Comparison of ENCODE assay signal across 1 cellular context in genomic region chr12:109586385-109587296, GRCh38.
TF ChIP-seq lines count a peak whose summit lies in the region.

No MANE protein-coding gene starts in this region.

TF ChIP-seq in HepG2, 621 proteins besides CTCF, POLR2A, EP300 and RAD21 (continued from another document and continues in another):
- TF ChIP-seq ZNF414 (CRISPR knock-in tag; IDR thresholded peaks at IDR 0.05) (no peak), ZNF607 (CRISPR knock-in tag; IDR thresholded peaks at IDR 0.05; ENCODE audit: borderline replicate concordance) (0 out of 2 replicates have a peak, but pooled peaks have one; percentile 31), TGIF2 (CRISPR knock-in tag; IDR thresholded peaks at IDR 0.05) (no peak), KDM3A (CRISPR knock-in tag; IDR thresholded peaks at IDR 0.05; ENCODE audit: low read depth) (no peak), ZNF557 (CRISPR knock-in tag; IDR thresholded peaks at IDR 0.05) (no peak), ETV6 (CRISPR knock-in tag; conservative IDR thresholded peaks at IDR 0.05) (no peak), BRCA1 (CRISPR knock-in tag; IDR thresholded peaks at IDR 0.05) (no peak), NCOA2 (CRISPR knock-in tag; IDR thresholded peaks at IDR 0.05) (peak; percentile 7; the same call in 1 of the 2 replicates), NRL (CRISPR knock-in tag; IDR thresholded peaks at IDR 0.05; ENCODE audit: borderline replicate concordance) (no peak), ERF (CRISPR knock-in tag; IDR thresholded peaks at IDR 0.05) (no peak), GABPB1 (CRISPR knock-in tag; IDR thresholded peaks at IDR 0.05) (no peak; the same call in 1 of the 2 replicates), HNRNPL (IDR thresholded peaks at IDR 0.05; ENCODE audit: low read depth, low read length) (no peak), SMYD3 (CRISPR knock-in tag; IDR thresholded peaks at IDR 0.05) (no peak), MTERF4 (CRISPR knock-in tag; IDR thresholded peaks at IDR 0.05) (no peak), KMT2B (CRISPR knock-in tag; IDR thresholded peaks at IDR 0.05) (no peak), KLF15 (CRISPR knock-in tag; IDR thresholded peaks at IDR 0.05; ENCODE audit: borderline replicate concordance) (no peak), IRF2 (CRISPR knock-in tag; IDR thresholded peaks at IDR 0.05) (no peak), FOSL1 (CRISPR knock-in tag; IDR thresholded peaks at IDR 0.05; ENCODE audit: borderline replicate concordance) (peak; percentile 78; the same call in 1 of the 2 replicates), POGZ (CRISPR knock-in tag; IDR thresholded peaks at IDR 0.05) (no peak), ZSCAN9 (CRISPR knock-in tag; IDR thresholded peaks at IDR 0.05; ENCODE audit: borderline replicate concordance) (peak; percentile 45; the same call in 1 of the 2 replicates), ZNF468 (CRISPR knock-in tag; IDR thresholded peaks at IDR 0.05) (no peak), PCBP2 (optimal IDR thresholded peaks at IDR 0.05; ENCODE audit: low read depth, low read length, poor library complexity, severe bottlenecking) (no peak), ZNF713 (CRISPR knock-in tag; IDR thresholded peaks at IDR 0.05) (no peak), SOX13 (IDR thresholded peaks at IDR 0.05) (no peak), SOX13 (CRISPR knock-in tag; conservative IDR thresholded peaks at IDR 0.05 in 1 of 2, IDR thresholded peaks at IDR 0.05 in 1 of 2) (peak; percentile 13 to 61; a peak in 1 of 4 replicates), BHLHE40 (IDR thresholded peaks at IDR 0.05; ENCODE audit: low read length) (no peak), REL (CRISPR knock-in tag; conservative IDR thresholded peaks at IDR 0.05) (no peak), ESRRA (CRISPR knock-in tag; IDR thresholded peaks at IDR 0.05; ENCODE audit: low read depth) (no peak), SOX6 (IDR thresholded peaks at IDR 0.05) (no peak), SOX6 (CRISPR knock-in tag; IDR thresholded peaks at IDR 0.05) (peak; percentile 9; the same call in 1 of the 2 replicates), KDM1A (CRISPR knock-in tag; IDR thresholded peaks at IDR 0.05) (no peak), ZGPAT (CRISPR knock-in tag; IDR thresholded peaks at IDR 0.05) (no peak), SCMH1 (CRISPR knock-in tag; IDR thresholded peaks at IDR 0.05; ENCODE audit: borderline replicate concordance) (no peak), ZNF10 (CRISPR knock-in tag; IDR thresholded peaks at IDR 0.05; ENCODE audit: borderline replicate concordance, low read depth) (no peak), ZNF225 (CRISPR knock-in tag; IDR thresholded peaks at IDR 0.05) (no peak), TERF1 (CRISPR knock-in tag; IDR thresholded peaks at IDR 0.05) (no peak), MIER2 (CRISPR knock-in tag; IDR thresholded peaks at IDR 0.05) (no peak), MLX (CRISPR knock-in tag; IDR thresholded peaks at IDR 0.05) (no peak), ZKSCAN1 (IDR thresholded peaks at IDR 0.05; ENCODE audit: low read length) (no peak), GZF1 (CRISPR knock-in tag; IDR thresholded peaks at IDR 0.05) (no peak), MLLT10 (CRISPR knock-in tag; IDR thresholded peaks at IDR 0.05) (no peak), ZNF577 (CRISPR knock-in tag; IDR thresholded peaks at IDR 0.05; ENCODE audit: borderline replicate concordance, low read depth) (no peak), SAP130 (CRISPR knock-in tag; IDR thresholded peaks at IDR 0.05; ENCODE audit: low read depth) (peak; percentile 70), THYN1 (CRISPR knock-in tag; IDR thresholded peaks at IDR 0.05; ENCODE audit: borderline replicate concordance, low read depth) (no peak), KLF6 (CRISPR knock-in tag; IDR thresholded peaks at IDR 0.05) (no peak), RARG (CRISPR knock-in tag; IDR thresholded peaks at IDR 0.05; ENCODE audit: low read depth) (no peak)
- TF ChIP-seq, protein P1, sequence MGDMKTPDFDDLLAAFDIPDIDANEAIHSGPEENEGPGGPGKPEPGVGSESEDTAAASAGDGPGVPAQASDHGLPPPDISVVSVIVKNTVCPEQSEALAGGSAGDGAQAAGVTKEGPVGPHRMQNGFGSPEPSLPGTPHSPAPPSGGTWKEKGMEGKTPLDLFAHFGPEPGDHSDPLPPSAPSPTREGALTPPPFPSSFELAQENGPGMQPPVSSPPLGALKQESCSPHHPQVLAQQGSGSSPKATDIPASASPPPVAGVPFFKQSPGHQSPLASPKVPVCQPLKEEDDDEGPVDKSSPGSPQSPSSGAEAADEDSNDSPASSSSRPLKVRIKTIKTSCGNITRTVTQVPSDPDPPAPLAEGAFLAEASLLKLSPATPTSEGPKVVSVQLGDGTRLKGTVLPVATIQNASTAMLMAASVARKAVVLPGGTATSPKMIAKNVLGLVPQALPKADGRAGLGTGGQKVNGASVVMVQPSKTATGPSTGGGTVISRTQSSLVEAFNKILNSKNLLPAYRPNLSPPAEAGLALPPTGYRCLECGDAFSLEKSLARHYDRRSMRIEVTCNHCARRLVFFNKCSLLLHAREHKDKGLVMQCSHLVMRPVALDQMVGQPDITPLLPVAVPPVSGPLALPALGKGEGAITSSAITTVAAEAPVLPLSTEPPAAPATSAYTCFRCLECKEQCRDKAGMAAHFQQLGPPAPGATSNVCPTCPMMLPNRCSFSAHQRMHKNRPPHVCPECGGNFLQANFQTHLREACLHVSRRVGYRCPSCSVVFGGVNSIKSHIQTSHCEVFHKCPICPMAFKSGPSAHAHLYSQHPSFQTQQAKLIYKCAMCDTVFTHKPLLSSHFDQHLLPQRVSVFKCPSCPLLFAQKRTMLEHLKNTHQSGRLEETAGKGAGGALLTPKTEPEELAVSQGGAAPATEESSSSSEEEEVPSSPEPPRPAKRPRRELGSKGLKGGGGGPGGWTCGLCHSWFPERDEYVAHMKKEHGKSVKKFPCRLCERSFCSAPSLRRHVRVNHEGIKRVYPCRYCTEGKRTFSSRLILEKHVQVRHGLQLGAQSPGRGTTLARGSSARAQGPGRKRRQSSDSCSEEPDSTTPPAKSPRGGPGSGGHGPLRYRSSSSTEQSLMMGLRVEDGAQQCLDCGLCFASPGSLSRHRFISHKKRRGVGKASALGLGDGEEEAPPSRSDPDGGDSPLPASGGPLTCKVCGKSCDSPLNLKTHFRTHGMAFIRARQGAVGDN (CRISPR knock-in tag; IDR thresholded peaks at IDR 0.05), result peak; percentile 71
- TF ChIP-seq, protein P2, sequence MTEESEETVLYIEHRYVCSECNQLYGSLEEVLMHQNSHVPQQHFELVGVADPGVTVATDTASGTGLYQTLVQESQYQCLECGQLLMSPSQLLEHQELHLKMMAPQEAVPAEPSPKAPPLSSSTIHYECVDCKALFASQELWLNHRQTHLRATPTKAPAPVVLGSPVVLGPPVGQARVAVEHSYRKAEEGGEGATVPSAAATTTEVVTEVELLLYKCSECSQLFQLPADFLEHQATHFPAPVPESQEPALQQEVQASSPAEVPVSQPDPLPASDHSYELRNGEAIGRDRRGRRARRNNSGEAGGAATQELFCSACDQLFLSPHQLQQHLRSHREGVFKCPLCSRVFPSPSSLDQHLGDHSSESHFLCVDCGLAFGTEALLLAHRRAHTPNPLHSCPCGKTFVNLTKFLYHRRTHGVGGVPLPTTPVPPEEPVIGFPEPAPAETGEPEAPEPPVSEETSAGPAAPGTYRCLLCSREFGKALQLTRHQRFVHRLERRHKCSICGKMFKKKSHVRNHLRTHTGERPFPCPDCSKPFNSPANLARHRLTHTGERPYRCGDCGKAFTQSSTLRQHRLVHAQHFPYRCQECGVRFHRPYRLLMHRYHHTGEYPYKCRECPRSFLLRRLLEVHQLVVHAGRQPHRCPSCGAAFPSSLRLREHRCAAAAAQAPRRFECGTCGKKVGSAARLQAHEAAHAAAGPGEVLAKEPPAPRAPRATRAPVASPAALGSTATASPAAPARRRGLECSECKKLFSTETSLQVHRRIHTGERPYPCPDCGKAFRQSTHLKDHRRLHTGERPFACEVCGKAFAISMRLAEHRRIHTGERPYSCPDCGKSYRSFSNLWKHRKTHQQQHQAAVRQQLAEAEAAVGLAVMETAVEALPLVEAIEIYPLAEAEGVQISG (CRISPR knock-in tag; IDR thresholded peaks at IDR 0.05), result no peak; the same call in none of the 2 replicates
- TF ChIP-seq, protein P3, sequence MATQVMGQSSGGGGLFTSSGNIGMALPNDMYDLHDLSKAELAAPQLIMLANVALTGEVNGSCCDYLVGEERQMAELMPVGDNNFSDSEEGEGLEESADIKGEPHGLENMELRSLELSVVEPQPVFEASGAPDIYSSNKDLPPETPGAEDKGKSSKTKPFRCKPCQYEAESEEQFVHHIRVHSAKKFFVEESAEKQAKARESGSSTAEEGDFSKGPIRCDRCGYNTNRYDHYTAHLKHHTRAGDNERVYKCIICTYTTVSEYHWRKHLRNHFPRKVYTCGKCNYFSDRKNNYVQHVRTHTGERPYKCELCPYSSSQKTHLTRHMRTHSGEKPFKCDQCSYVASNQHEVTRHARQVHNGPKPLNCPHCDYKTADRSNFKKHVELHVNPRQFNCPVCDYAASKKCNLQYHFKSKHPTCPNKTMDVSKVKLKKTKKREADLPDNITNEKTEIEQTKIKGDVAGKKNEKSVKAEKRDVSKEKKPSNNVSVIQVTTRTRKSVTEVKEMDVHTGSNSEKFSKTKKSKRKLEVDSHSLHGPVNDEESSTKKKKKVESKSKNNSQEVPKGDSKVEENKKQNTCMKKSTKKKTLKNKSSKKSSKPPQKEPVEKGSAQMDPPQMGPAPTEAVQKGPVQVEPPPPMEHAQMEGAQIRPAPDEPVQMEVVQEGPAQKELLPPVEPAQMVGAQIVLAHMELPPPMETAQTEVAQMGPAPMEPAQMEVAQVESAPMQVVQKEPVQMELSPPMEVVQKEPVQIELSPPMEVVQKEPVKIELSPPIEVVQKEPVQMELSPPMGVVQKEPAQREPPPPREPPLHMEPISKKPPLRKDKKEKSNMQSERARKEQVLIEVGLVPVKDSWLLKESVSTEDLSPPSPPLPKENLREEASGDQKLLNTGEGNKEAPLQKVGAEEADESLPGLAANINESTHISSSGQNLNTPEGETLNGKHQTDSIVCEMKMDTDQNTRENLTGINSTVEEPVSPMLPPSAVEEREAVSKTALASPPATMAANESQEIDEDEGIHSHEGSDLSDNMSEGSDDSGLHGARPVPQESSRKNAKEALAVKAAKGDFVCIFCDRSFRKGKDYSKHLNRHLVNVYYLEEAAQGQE (IDR thresholded peaks at IDR 0.05; ENCODE audit: borderline replicate concordance in 1 of 2, low read depth in 1 of 2, low read length in 2 of 2), result no peak
- TF ChIP-seq, protein P4, sequence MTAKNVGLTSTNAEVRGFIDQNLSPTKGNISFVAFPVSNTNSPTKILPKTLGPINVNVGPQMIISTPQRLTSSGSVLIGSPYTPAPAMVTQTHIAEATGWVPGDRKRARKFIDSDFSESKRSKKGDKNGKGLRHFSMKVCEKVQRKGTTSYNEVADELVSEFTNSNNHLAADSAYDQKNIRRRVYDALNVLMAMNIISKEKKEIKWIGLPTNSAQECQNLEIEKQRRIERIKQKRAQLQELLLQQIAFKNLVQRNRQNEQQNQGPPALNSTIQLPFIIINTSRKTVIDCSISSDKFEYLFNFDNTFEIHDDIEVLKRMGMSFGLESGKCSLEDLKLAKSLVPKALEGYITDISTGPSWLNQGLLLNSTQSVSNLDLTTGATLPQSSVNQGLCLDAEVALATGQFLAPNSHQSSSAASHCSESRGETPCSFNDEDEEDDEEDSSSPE (CRISPR knock-in tag; IDR thresholded peaks at IDR 0.05), result no peak
- TF ChIP-seq, protein P5, sequence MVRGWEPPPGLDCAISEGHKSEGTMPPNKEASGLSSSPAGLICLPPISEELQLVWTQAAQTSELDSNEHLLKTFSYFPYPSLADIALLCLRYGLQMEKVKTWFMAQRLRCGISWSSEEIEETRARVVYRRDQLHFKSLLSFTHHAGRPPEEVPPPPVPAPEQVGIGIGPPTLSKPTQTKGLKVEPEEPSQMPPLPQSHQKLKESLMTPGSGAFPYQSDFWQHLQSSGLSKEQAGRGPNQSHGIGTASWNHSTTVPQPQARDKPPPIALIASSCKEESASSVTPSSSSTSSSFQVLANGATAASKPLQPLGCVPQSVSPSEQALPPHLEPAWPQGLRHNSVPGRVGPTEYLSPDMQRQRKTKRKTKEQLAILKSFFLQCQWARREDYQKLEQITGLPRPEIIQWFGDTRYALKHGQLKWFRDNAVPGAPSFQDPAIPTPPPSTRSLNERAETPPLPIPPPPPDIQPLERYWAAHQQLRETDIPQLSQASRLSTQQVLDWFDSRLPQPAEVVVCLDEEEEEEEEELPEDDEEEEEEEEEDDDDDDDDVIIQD (CRISPR knock-in tag; IDR thresholded peaks at IDR 0.05; ENCODE audit: low read depth), result peak; percentile 24; the same call in 1 of the 2 replicates
